Comparison of ENCODE assay signal across 12 cellular contexts in the genomic region with DNA sequence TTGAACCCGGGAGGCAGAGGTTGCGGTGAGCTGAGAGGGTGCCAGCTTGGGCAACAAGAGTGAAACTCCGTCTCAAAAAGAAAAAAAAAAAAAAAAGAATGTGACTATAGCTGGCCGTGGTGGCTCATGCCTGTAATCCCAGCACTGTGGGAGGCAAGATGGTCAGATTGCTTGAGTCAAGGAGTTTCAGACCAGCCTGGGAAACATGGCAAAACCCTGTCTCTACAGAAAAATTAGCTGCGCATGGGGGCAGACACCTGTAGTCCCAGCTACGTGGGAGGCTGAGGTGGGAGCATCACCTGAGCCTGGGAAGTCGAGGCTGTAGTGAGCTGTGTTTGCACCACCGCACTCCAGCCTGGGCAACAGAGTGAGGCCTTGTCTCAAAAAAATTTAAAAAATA. TPM values are rescaled to one million over a fixed set of nuclear protein-coding genes. Genes with fewer than 3 reads are reported as not detected.
DNase-seq lines count a peak whose midpoint lies in the region; ATAC-seq, FAIRE-seq and TF ChIP-seq lines count a peak whose summit lies in the region.
"Not testable (repeated sequence)": the region's sequence is repeated elsewhere in the genome, so short reads cannot be mapped to it uniquely, and the experiment has no call there.
"Had no signal": no experiment of that assay in that cellular context is flagged by ENCODE, and none has a peak within 500 bp of the region (broad histone marks: within the 10 kb centered on the region; RNA-seq: fewer than 3 reads in every experiment).

No MANE protein-coding gene starts in this region.

- H3K27ac Mint-ChIP-seq in type B pancreatic cell = not testable (repeated sequence)

- WGBS in K562 (ENCODE audit: insufficient coverage, low coverage, missing lambda C conversion rate) = 79% methylated on average over 7 of the region's 8 CpGs

- not testable (repeated sequence) for H3K36me3 Mint-ChIP-seq in type B pancreatic cell

- ATAC-seq in K562, left cardiac atrium, sciatic nerve: not testable (repeated sequence)

- H3K9me3 Mint-ChIP-seq in type B pancreatic cell = not testable (repeated sequence)

- not testable (repeated sequence) for BruUV-seq in K562 (replicated peaks; lab: Mats Ljungman, UMichigan)

- H2AFZ ChIP-seq in K562 (ENCODE audit: low read depth, low read length); parathyroid adenoma: not testable (repeated sequence)

- H4K20me1 ChIP-seq in K562 (replicated peaks; ENCODE audit: control insufficient read depth, insufficient read depth, low read length) = not testable (repeated sequence)

- H3K9me1 ChIP-seq in K562 (ENCODE audit: control insufficient read depth, insufficient read depth, low read length) = not testable (repeated sequence)

- not testable (repeated sequence) for H3K4me2 ChIP-seq in K562 (ENCODE audit: insufficient read depth, low read length); parathyroid adenoma (ENCODE audit: low read length)

- not testable (repeated sequence) for H3K4me3 Mint-ChIP-seq in type B pancreatic cell

- not testable (repeated sequence) for H3K79me2 ChIP-seq in K562 (ENCODE audit: control insufficient read depth, insufficient read depth, low read length); parathyroid adenoma

- H3K27me3 Mint-ChIP-seq in type B pancreatic cell = not testable (repeated sequence)

- FAIRE-seq in K562 (lab: Jason Lieb, UNC) = not testable (repeated sequence)

- peaks cover 27 to 33% of the 10 kb centered on the region in 2 experiments for H3K4me1 ChIP-seq in K562 (replicated peaks in 1 of 2; ENCODE audit: control insufficient read depth in 2 of 2, insufficient read depth in 2 of 2, low read length in 2 of 2)
- peaks cover 20% of the 10 kb centered on the region for H3K4me1 ChIP-seq in parathyroid adenoma

- H3K9ac ChIP-seq in K562 (ENCODE audit: insufficient read depth in 1 of 2, low read depth in 2 of 2, low read length in 2 of 2); parathyroid adenoma: not testable (repeated sequence)

- not testable (repeated sequence) for TF ChIP-seq EP300 in K562 (IDR thresholded peaks at IDR 0.05; ENCODE audit: low read length)

- H3K4me1 Mint-ChIP-seq in type B pancreatic cell (ENCODE audit: unreplicated experiment) = not testable (repeated sequence)

- not testable (repeated sequence) for TF ChIP-seq CTCF in K562 (IDR thresholded peaks at IDR 0.05 in 2 of 3, conservative IDR thresholded peaks at IDR 0.05 in 1 of 3; ENCODE audit: insufficient read depth in 2 of 3, low read depth in 1 of 3, low read length in 3 of 3); parathyroid adenoma (IDR thresholded peaks at IDR 0.05); type B pancreatic cell (conservative IDR thresholded peaks at IDR 0.05)

- not testable (repeated sequence) for H3K27ac ChIP-seq in K562 (ENCODE audit: extremely low read depth, low read depth, low read length)
- H3K27ac ChIP-seq in parathyroid adenoma = peak overlapping the region; percentile 95

- not testable (repeated sequence) for H3K9me3 ChIP-seq in K562 (replicated peaks; ENCODE audit: control insufficient read depth, insufficient read depth, low read depth, low read length); parathyroid adenoma (ENCODE audit: control insufficient read depth, low read length)

- H3K36me3 ChIP-seq in K562 (ENCODE audit: control insufficient read depth, insufficient read depth, low read length); parathyroid adenoma (ENCODE audit: control insufficient read depth, insufficient read depth, low read length): not testable (repeated sequence)

- H3K4me3 ChIP-seq in K562; parathyroid adenoma (ENCODE audit: low read depth, low read length): not testable (repeated sequence)

- not testable (repeated sequence) for H3K27me3 ChIP-seq in K562 (ENCODE audit: control insufficient read depth in 2 of 2, insufficient read depth in 2 of 2, low read length in 2 of 2); parathyroid adenoma (ENCODE audit: control insufficient read depth, insufficient read depth, low read length)

- DNase-seq in activated CD8-positive, alpha-beta memory T cell treated with anti-CD3 and anti-CD28 coated beads for 24 hours = peak; percentile 7
- DNase-seq in K562 (ENCODE audit: extremely low read depth in 1 of 4, low spot score in 3 of 4) = not testable (repeated sequence)
- peak; percentile 8 for DNase-seq in left cardiac atrium
- DNase-seq in sciatic nerve (ENCODE audit: low spot score) = peak; percentile 23
- DNase-seq in stimulated activated CD8-positive, alpha-beta memory T cell treated with anti-CD3 and anti-CD28 coated beads, Interleukin-4, amount 100 ng/mL, for 48 hours = peak; percentile 7
- peak; percentile 32 for DNase-seq in type B pancreatic cell (ENCODE audit: extremely low spot score, unreplicated experiment)

- TF ChIP-seq RAD21 in K562 (CRISPR knock-in tag; conservative IDR thresholded peaks at IDR 0.05 in 1 of 2, IDR thresholded peaks at IDR 0.05 in 1 of 2) = not testable (repeated sequence)

- POLR2A ChIA-PET in K562 (lab: Yijun Ruan, JAX) = interaction anchor here (0.7 kb wide), 1 partner anchor 95 kb away, joined by 3 read pairs; no protein-coding TSS in a partner anchor

- CTCF ChIA-PET in K562 (lab: Yijun Ruan, JAX; ENCODE audit: low intra/inter-chr PET ratio) = not testable (repeated sequence)

- in situ Hi-C loops in K562 (cut with MboI) = not testable (repeated sequence)

- TF ChIP-seq POLR2A in K562 (conservative IDR thresholded peaks at IDR 0.05) = not testable (repeated sequence)

- intact Hi-C loops in K562 (cut with micrococcal nuclease); left cardiac atrium (cut with DNase I); sciatic nerve (cut with DNase I): not testable (repeated sequence)

TF ChIP-seq in K562, 482 proteins besides CTCF, POLR2A, EP300 and RAD21:
- peak; percentile 21; the same call in 1 of the 2 replicates for TF ChIP-seq ZNF384 (IDR thresholded peaks at IDR 0.05; ENCODE audit: low read depth, low read length)

RNA-seq across cellular contexts. Expression of gene FAM110A, which starts 5.5 kb away (rescaled TPM):
- total RNA-seq in K562 (2011; cell fraction: chromatin; rRNA removed; ENCODE audit: low replicate concordance) = 5.9 and 9.9 TPM in 2 replicates
- total RNA-seq in K562 (2011; cell fraction: nucleolus; rRNA removed) = 7.8 and 8.4 TPM in 2 replicates
- total RNA-seq in K562 (2011; cell fraction: nucleoplasm; rRNA removed) = 4.7 and 6.6 TPM in 2 replicates
- total RNA-seq in K562 (2014; rRNA removed) (7.3 and 8.5 TPM in 2 replicates), K562 (2014; rRNA removed; fragmentation: Illumina TruSeq; extraction: Trizol) (2.0 and 2.2 TPM in 2 replicates), K562 (2015; rRNA removed; fragmentation: Illumina TruSeq; extraction: Trizol) (3.3 and 4.1 TPM in 2 replicates), K562 (2021) (15.5 and 15.7 TPM in 2 replicates), left cardiac atrium (1 to 10 TPM; 4.0 to 4.4 TPM), sciatic nerve (4.2 TPM), type B pancreatic cell (ENCODE audit: low replicate concordance) (14.3 and 26.7 TPM in 2 replicates)
- polyA plus RNA-seq in K562 (2011; rRNA removed) (3.6 and 10.0 TPM in 2 replicates), K562 (2014; fragmentation: Illumina TruSeq; extraction: Trizol) (6.0 and 8.2 TPM in 2 replicates), K562 (2014; fragmentation: Nextera tagmentation; extraction: Ambion mirVana) (under 1 TPM; 0.73 to 0.93 TPM), K562 (2014; rRNA removed) (9.4 and 11.4 TPM in 2 replicates)
- polyA plus RNA-seq in K562 (2011; cell fraction: cytosol; rRNA removed) = 9.4 and 16.0 TPM in 2 replicates
- polyA plus RNA-seq in K562 (2011; cell fraction: nucleus; rRNA removed) = 9.5 and 9.7 TPM in 2 replicates
- polyA plus RNA-seq in K562 (2012) = 7.9 and 9.5 TPM in 2 replicates
- polyA minus RNA-seq in K562 (2011; rRNA and poly(A)+ RNA removed) = 2.6 and 4.1 TPM in 2 replicates
- polyA minus RNA-seq in K562 (2011; cell fraction: cytosol; rRNA and poly(A)+ RNA removed) = 3.7 and 8.8 TPM in 2 replicates
- 2.4 and 4.6 TPM in 2 replicates for polyA minus RNA-seq in K562 (2011; cell fraction: nucleus; rRNA and poly(A)+ RNA removed)

RNA-seq across cellular contexts. Expression of gene SLC52A3, which starts 59.7 kb away (rescaled TPM):
- total RNA-seq in K562 (2011; cell fraction: chromatin; rRNA removed; ENCODE audit: low replicate concordance) = 0.30 and 0.76 TPM in 2 replicates
- 0.83 and 0.92 TPM in 2 replicates for total RNA-seq in K562 (2011; cell fraction: nucleolus; rRNA removed)
- 0.53 and 0.81 TPM in 2 replicates for total RNA-seq in K562 (2011; cell fraction: nucleoplasm; rRNA removed)
- total RNA-seq in K562 (2014; rRNA removed) = 0.09 and 0.16 TPM in 2 replicates
- total RNA-seq in K562 (2014; rRNA removed; fragmentation: Illumina TruSeq; extraction: Trizol) = 0.13 and 0.25 TPM in 2 replicates
- total RNA-seq in K562 (2015; rRNA removed; fragmentation: Illumina TruSeq; extraction: Trizol) = 0.11 and 0.19 TPM in 2 replicates
- 0.60 and 0.69 TPM in 2 replicates for total RNA-seq in K562 (2021)
- polyA plus RNA-seq in K562 (2011; rRNA removed) = 0.10 and 1.0 TPM in 2 replicates
- polyA plus RNA-seq in K562 (2011; cell fraction: cytosol; rRNA removed) = 0.42 and 0.81 TPM in 2 replicates
- polyA plus RNA-seq in K562 (2011; cell fraction: nucleus; rRNA removed) = 0.44 and 0.51 TPM in 2 replicates
- 0.49 and 0.79 TPM in 2 replicates for polyA plus RNA-seq in K562 (2012)
- 0.37 and 0.44 TPM in 2 replicates for polyA plus RNA-seq in K562 (2014; fragmentation: Illumina TruSeq; extraction: Trizol)
- under 1 TPM; 0.06 to 0.07 TPM for polyA plus RNA-seq in K562 (2014; fragmentation: Nextera tagmentation; extraction: Ambion mirVana)
- 0.16 and 0.20 TPM in 2 replicates for polyA plus RNA-seq in K562 (2014; rRNA removed)
- 0.39 TPM in 1 of 2 replicates, not detected in the other for polyA minus RNA-seq in K562 (2011; rRNA and poly(A)+ RNA removed)
- 1.5 TPM in 1 of 2 replicates, not detected in the other for polyA minus RNA-seq in K562 (2011; cell fraction: cytosol; rRNA and poly(A)+ RNA removed)
- 0.13 and 0.89 TPM in 2 replicates for polyA minus RNA-seq in K562 (2011; cell fraction: nucleus; rRNA and poly(A)+ RNA removed)
- 1 to 10 TPM; 1.7 to 3.6 TPM for total RNA-seq in left cardiac atrium
- total RNA-seq in sciatic nerve = 1.4 TPM
- total RNA-seq in type B pancreatic cell (ENCODE audit: low replicate concordance) = 1.3 and 2.1 TPM in 2 replicates
- total RNA-seq: CD4-positive, alpha-beta T cell; CD8-positive, alpha-beta memory T cell; GM12878; GM23248 had no signal
- polyA plus RNA-seq: CD14-positive monocyte; CD8-positive, alpha-beta memory T cell; GM12878; GM23248 had no signal
